ENCODE assay signal across 9 cellular contexts in genomic region chr9:79574716-79575242, GRCh38. TPM values are rescaled to one million over a fixed set of nuclear protein-coding genes. Genes with fewer than 3 reads are reported as not detected.
DNase-seq lines count a peak whose midpoint lies in the region; ATAC-seq, FAIRE-seq and TF ChIP-seq lines count a peak whose summit lies in the region.
"Had no signal": no experiment of that assay in that cellular context is flagged by ENCODE, and none has a peak within 500 bp of the region (broad histone marks: within the 10 kb centered on the region; RNA-seq: fewer than 3 reads in every experiment).

No MANE protein-coding gene starts in this region.

- H3K4me3 ChIP-seq in CD8-positive, alpha-beta T cell (ENCODE audit: low read depth, low read length): peak overlapping the region; percentile 1
- H3K4me3 ChIP-seq in Loucy (ENCODE audit: low read length, poor library complexity, severe bottlenecking) (peak overlapping the region; percentile 75), neuron (ENCODE audit: low read length) (peak overlapping the region; percentile 95)

- DNase-seq in CD8-positive, alpha-beta T cell: no peak
- no peak for DNase-seq in endothelial cell (ENCODE audit: low spot score)
- DNase-seq in HTR-8/SVneo (ENCODE audit: insufficient read length, low spot score): no peak
- DNase-seq in dedifferentiated amniotic fluid mesenchymal stem cell (ENCODE audit: extremely low spot score): no peak
- DNase-seq: NCI-H2107 had no signal

- no peak overlapping the region for H3K27ac ChIP-seq in CD8-positive, alpha-beta T cell (ENCODE audit: low read depth, low read length)

- no peaks in the 10 kb centered on the region for H3K27me3 ChIP-seq in CD8-positive, alpha-beta T cell (ENCODE audit: insufficient read depth, low read length)
- H3K27me3 ChIP-seq in Loucy (ENCODE audit: insufficient read depth, low read length, poor library complexity, severe bottlenecking): no peaks in the 10 kb centered on the region
- no peaks in the 10 kb centered on the region for H3K27me3 ChIP-seq in neuron (ENCODE audit: insufficient read depth, low read length)

- intact Hi-C loops in CD8-positive, alpha-beta T cell (cut with DNase I, micrococcal nuclease): loop anchor here (5.0 kb wide), 5 partner anchors 48 to 1277 kb away; partner anchors contain the start of gene PSAT1 (in 1 of the 2)

- H2AFZ ChIP-seq in Loucy (ENCODE audit: low read length): no peak overlapping the region
- no peak overlapping the region for H2AFZ ChIP-seq in neuron (ENCODE audit: low read depth, low read length)

- H3K4me2 ChIP-seq in Loucy (ENCODE audit: low read depth, low read length, poor library complexity, severe bottlenecking): peak overlapping the region; percentile 89

- peaks cover 23% of the 10 kb centered on the region for H3K36me3 Mint-ChIP-seq in CD8-positive, alpha-beta T cell
- H3K36me3 Mint-ChIP-seq in endothelial cell (ENCODE audit: low read depth, unreplicated experiment): peaks cover 8% of the 10 kb centered on the region

- peak overlapping the region; percentile 73 for H3K9ac ChIP-seq in Loucy (ENCODE audit: low read depth, low read length, poor library complexity, severe bottlenecking)

- ATAC-seq in CD8-positive, alpha-beta T cell: no peak
- ATAC-seq in GM21825 (IDR thresholded peaks at IDR 0.05; ENCODE audit: unreplicated experiment) (no peak), HG02970 (IDR thresholded peaks at IDR 0.05; ENCODE audit: low FRiP score, unreplicated experiment) (no peak)

- no peaks in the 10 kb centered on the region for H3K9me3 Mint-ChIP-seq in CD8-positive, alpha-beta T cell
- no peaks in the 10 kb centered on the region for H3K9me3 Mint-ChIP-seq in endothelial cell (ENCODE audit: unreplicated experiment)

- H3K36me3 ChIP-seq in CD8-positive, alpha-beta T cell (ENCODE audit: insufficient read depth, low read length): no peaks in the 10 kb centered on the region
- H3K36me3 ChIP-seq in Loucy (ENCODE audit: insufficient read depth, low read length) (no peaks in the 10 kb centered on the region), neuron (ENCODE audit: insufficient read depth, low read length) (peaks cover 43% of the 10 kb centered on the region)

- H3K4me3 Mint-ChIP-seq in CD8-positive, alpha-beta T cell: peak overlapping the region; percentile 89
- H3K4me3 Mint-ChIP-seq in endothelial cell (ENCODE audit: unreplicated experiment): peak overlapping the region; percentile 99

- peaks cover 4% of the 10 kb centered on the region for H3F3A ChIP-seq in Loucy (ENCODE audit: low read depth)

- peaks cover 45% of the 10 kb centered on the region for H3K4me1 ChIP-seq in CD8-positive, alpha-beta T cell (ENCODE audit: insufficient read depth, low read length)
- H3K4me1 ChIP-seq in Loucy (ENCODE audit: insufficient read depth, low read length, poor library complexity, severe bottlenecking): peaks cover 62% of the 10 kb centered on the region
- peaks cover 42% of the 10 kb centered on the region for H3K4me1 ChIP-seq in neuron (ENCODE audit: insufficient read depth, low read length)

- no peak for FAIRE-seq in HTR-8/SVneo (lab: Jason Lieb, UNC)

- POLR2A ChIA-PET in CD8-positive, alpha-beta T cell (lab: Charles Lee): interaction anchor here (0.6 to 0.7 kb wide), 3 partner anchors 35 to 748 kb away, joined by 3 read pairs; no protein-coding TSS in a partner anchor

- CTCF ChIA-PET in CD8-positive, alpha-beta T cell (lab: Charles Lee): interaction anchor here (0.6 to 1.0 kb wide), 2 partner anchors 67 to 308 kb away, joined by 3 read pairs; no protein-coding TSS in a partner anchor

- H3K27ac Mint-ChIP-seq in CD8-positive, alpha-beta T cell: peak overlapping the region; percentile 28
- H3K27ac Mint-ChIP-seq in endothelial cell (ENCODE audit: unreplicated experiment): no peak overlapping the region

- no peaks in the 10 kb centered on the region for H3K9me3 ChIP-seq in CD8-positive, alpha-beta T cell (ENCODE audit: low read length)
- H3K9me3 ChIP-seq in Loucy (ENCODE audit: insufficient read depth, low read depth, low read length) (no peaks in the 10 kb centered on the region), neuron (ENCODE audit: low read length) (no peaks in the 10 kb centered on the region)

- H3K79me2 ChIP-seq in Loucy (ENCODE audit: insufficient read depth, low read length): peaks cover 71% of the 10 kb centered on the region

- peaks cover 75% of the 10 kb centered on the region for H4K20me1 ChIP-seq in Loucy (ENCODE audit: insufficient read depth, low read length, poor library complexity, severe bottlenecking)

- no peak for TF ChIP-seq CTCF in CD8-positive, alpha-beta T cell (IDR thresholded peaks at IDR 0.05)
- no peak for TF ChIP-seq CTCF in Loucy (conservative IDR thresholded peaks at IDR 0.05; ENCODE audit: low read length)
- no peak for TF ChIP-seq CTCF in endothelial cell (IDR thresholded peaks at IDR 0.05; ENCODE audit: unreplicated experiment)

- H3K4me1 Mint-ChIP-seq in CD8-positive, alpha-beta T cell (ENCODE audit: low read depth): peaks cover 62% of the 10 kb centered on the region
- H3K4me1 Mint-ChIP-seq in endothelial cell (ENCODE audit: unreplicated experiment): peaks cover 39% of the 10 kb centered on the region

- H3K27me3 Mint-ChIP-seq in CD8-positive, alpha-beta T cell (ENCODE audit: low read depth): no peaks in the 10 kb centered on the region
- H3K27me3 Mint-ChIP-seq in endothelial cell (ENCODE audit: unreplicated experiment): peaks cover 7% of the 10 kb centered on the region

- H3K9me2 ChIP-seq in Loucy (replicated peaks; ENCODE audit: low read depth, low read length): no peaks in the 10 kb centered on the region

RNA-seq across cellular contexts. Expression of gene TLE4, which starts 3.0 kb away (rescaled TPM):
- 100 to 1,000 TPM; 123 to 124 TPM for total RNA-seq in CD8-positive, alpha-beta T cell
- total RNA-seq in endothelial cell (ENCODE audit: unreplicated experiment): 88.4 TPM

Comparison
In these comparisons a context has a peak if more than half of its experiments do, and no peak if none do; other contexts are left out.
1. H3K4me3 ChIP-seq: peak in every context shown above with its lines; median percentile 95 in neuron; 75 in Loucy; 1 in CD8-positive, alpha-beta T cell.